8 cellular contexts compared by ENCODE assay signal in the genomic region with DNA sequence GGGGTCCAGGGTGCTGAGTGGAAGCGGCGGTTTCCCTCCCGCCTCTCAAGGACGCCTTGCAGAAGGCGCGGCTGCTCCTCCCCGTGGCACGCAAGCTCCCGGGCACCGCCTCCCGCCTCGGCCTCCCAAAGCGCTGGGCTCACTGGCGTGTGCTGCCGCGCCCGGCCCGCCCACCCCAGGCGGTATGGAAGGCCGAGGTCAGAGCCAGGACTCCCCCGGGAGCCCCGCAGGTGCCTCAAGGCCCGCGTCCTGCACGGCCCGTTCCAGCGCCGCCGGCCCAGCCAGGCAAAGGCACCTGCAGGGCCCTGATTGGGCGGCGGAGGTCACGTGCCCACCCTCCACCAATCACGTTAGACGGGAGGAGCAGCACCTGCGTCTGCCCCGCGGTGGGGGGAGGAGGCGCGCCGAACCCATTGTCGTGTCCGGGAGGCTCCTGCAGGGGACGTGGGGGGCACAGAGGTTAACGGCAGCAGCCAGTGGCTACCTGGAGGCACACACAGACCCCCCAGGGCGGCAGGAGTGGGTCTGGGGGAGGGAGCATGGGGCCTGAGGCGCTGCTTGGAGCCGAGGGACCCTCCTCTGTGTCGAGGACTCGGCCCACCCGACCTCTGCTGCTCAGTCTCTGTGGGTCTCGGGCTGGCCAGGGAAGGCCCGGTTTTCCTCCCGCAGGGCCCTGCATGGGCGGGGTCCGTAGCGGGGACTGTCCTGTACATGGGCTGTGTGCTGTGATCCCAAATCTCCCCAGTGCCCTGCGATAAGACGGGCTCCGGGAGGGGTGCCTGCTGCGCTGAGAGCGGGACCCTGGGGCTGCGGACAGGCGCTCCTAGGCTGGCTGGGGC. TPM values are rescaled to one million over a fixed set of nuclear protein-coding genes. Genes with fewer than 3 reads are reported as not detected.
DNase-seq lines count a peak whose midpoint lies in the region; ATAC-seq, FAIRE-seq and TF ChIP-seq lines count a peak whose summit lies in the region.

No MANE protein-coding gene starts in this region.

- no peaks in the 10 kb centered on the region for H3K79me2 ChIP-seq in DOHH2 (ENCODE audit: control insufficient read depth, low read length)

- H3K9me3 Mint-ChIP-seq in activated T-helper 2 cell treated with anti-CD3 and anti-CD28 coated beads, Interferon-gamma antibody, Interleukin-2, Interleukin-4, amounts not matched to agents 10 μg/mL and 5 μg/mL and 100 μg/mL, durations not matched to agents 14 hours and 24 hours and 36 hours: no peaks in the 10 kb centered on the region
- no peaks in the 10 kb centered on the region for H3K9me3 Mint-ChIP-seq in nephron

- no peaks in the 10 kb centered on the region for H3K36me3 Mint-ChIP-seq in activated T-helper 2 cell treated with anti-CD3 and anti-CD28 coated beads, Interferon-gamma antibody, Interleukin-2, Interleukin-4, amounts not matched to agents 10 μg/mL and 5 μg/mL and 100 μg/mL, durations not matched to agents 14 hours and 24 hours and 36 hours (ENCODE audit: low read depth)
- H3K36me3 Mint-ChIP-seq in nephron (ENCODE audit: low read depth): no peaks in the 10 kb centered on the region

- H3K27me3 Mint-ChIP-seq in activated T-helper 2 cell treated with anti-CD3 and anti-CD28 coated beads, Interferon-gamma antibody, Interleukin-2, Interleukin-4, amounts not matched to agents 10 μg/mL and 5 μg/mL and 100 μg/mL, durations not matched to agents 14 hours and 24 hours and 36 hours (ENCODE audit: low read depth): no peaks in the 10 kb centered on the region
- peaks cover 4% of the 10 kb centered on the region for H3K27me3 Mint-ChIP-seq in nephron (ENCODE audit: low read depth)

- H3K27me3 ChIP-seq in DOHH2 (ENCODE audit: control insufficient read depth, low read length): no peaks in the 10 kb centered on the region

- H3K4me3 Mint-ChIP-seq in activated T-helper 2 cell treated with anti-CD3 and anti-CD28 coated beads, Interferon-gamma antibody, Interleukin-2, Interleukin-4, amounts not matched to agents 10 μg/mL and 5 μg/mL and 100 μg/mL, durations not matched to agents 14 hours and 24 hours and 36 hours (ENCODE audit: low read depth): peak overlapping the region; percentile 81
- peak overlapping the region; percentile 80 to 83 (median 81) for H3K4me3 Mint-ChIP-seq in nephron

- peaks cover 17% of the 10 kb centered on the region for H3K4me1 ChIP-seq in DOHH2 (ENCODE audit: control insufficient read depth, low read length)

- H3K27ac Mint-ChIP-seq in activated T-helper 2 cell treated with anti-CD3 and anti-CD28 coated beads, Interferon-gamma antibody, Interleukin-2, Interleukin-4, amounts not matched to agents 10 μg/mL and 5 μg/mL and 100 μg/mL, durations not matched to agents 14 hours and 24 hours and 36 hours: peak overlapping the region; percentile 87
- H3K27ac Mint-ChIP-seq in nephron: peak overlapping the region; percentile 64 to 94 (median 87)

- peak; percentile 87 for ATAC-seq in GM21786 (IDR thresholded peaks at IDR 0.05; ENCODE audit: unreplicated experiment)
- ATAC-seq in stimulated activated naive CD8-positive, alpha-beta T cell treated with anti-CD3 and anti-CD28 coated beads, Interleukin-15, Interleukin-2, amounts not matched to agents 100 U/mL and 50 U/mL, for 24 hours: peak; percentile 92

- H3K36me3 ChIP-seq in DOHH2 (ENCODE audit: control insufficient read depth, low read length): no peaks in the 10 kb centered on the region
- no peaks in the 10 kb centered on the region for H3K36me3 ChIP-seq in KOPT-K1 (ENCODE audit: insufficient read depth, low read length)

- no peaks in the 10 kb centered on the region for H3K4me1 Mint-ChIP-seq in activated T-helper 2 cell treated with anti-CD3 and anti-CD28 coated beads, Interferon-gamma antibody, Interleukin-2, Interleukin-4, amounts not matched to agents 10 μg/mL and 5 μg/mL and 100 μg/mL, durations not matched to agents 14 hours and 24 hours and 36 hours (ENCODE audit: low read depth)
- H3K4me1 Mint-ChIP-seq in nephron: peaks cover 9% of the 10 kb centered on the region

- no peaks in the 10 kb centered on the region for H3K9me2 ChIP-seq in DOHH2 (replicated peaks; ENCODE audit: control insufficient read depth, low read length)

- H3K27ac ChIP-seq in DOHH2 (ENCODE audit: low read depth, low read length) (peak overlapping the region; percentile 59), KOPT-K1 (ENCODE audit: low read depth, low read length, poor library complexity, severe bottlenecking) (peak overlapping the region; percentile 70)

- H3K4me2 ChIP-seq in DOHH2 (ENCODE audit: low read length): peak overlapping the region; percentile 91

- no peak for FAIRE-seq in RCC 7860 (lab: Jason Lieb, UNC)

- no peaks in the 10 kb centered on the region; the same call in 1 of the 2 replicates for H3F3A ChIP-seq in DOHH2 (ENCODE audit: control insufficient read depth, insufficient read depth)

- H4K20me1 ChIP-seq in DOHH2 (ENCODE audit: control insufficient read depth, insufficient read depth, low read depth, low read length): no peaks in the 10 kb centered on the region

- DNase-seq in RCC 7860 (ENCODE audit: low spot score) (peak; percentile 85), fibroblast of the aortic adventitia (ENCODE audit: low read depth) (peak; percentile 70)
- peak; percentile 94 for DNase-seq in activated T-helper 2 cell treated with anti-CD3 and anti-CD28 coated beads, Interferon-gamma antibody, Interleukin-2, Interleukin-4, amounts not matched to agents 10 μg/mL and 5 μg/mL and 100 μg/mL, durations not matched to agents 14 hours and 24 hours and 36 hours (ENCODE audit: low spot score)
- DNase-seq in stimulated activated naive CD8-positive, alpha-beta T cell treated with anti-CD3 and anti-CD28 coated beads, Interleukin-15, Interleukin-2, amounts not matched to agents 100 U/mL and 50 U/mL, for 24 hours: peak; percentile 97

- peak overlapping the region; percentile 79 for H3K4me3 ChIP-seq in DOHH2 (ENCODE audit: low read length)
- H3K4me3 ChIP-seq in fibroblast of the aortic adventitia (ENCODE audit: low read depth, low read length): peak overlapping the region; percentile 62

- intact Hi-C loops in activated T-helper 2 cell treated with anti-CD3 and anti-CD28 coated beads, Interferon-gamma antibody, Interleukin-2, Interleukin-4, amounts not matched to agents 10 μg/mL and 5 μg/mL and 100 μg/mL, durations not matched to agents 14 hours and 24 hours and 36 hours (cut with micrococcal nuclease): loop anchor here (2.0 to 10.0 kb wide), 2 partner anchors 43 to 85 kb away; a partner anchor contains a TSS

- TF ChIP-seq CTCF in DOHH2 (IDR thresholded peaks at IDR 0.05; ENCODE audit: low read depth, low read length, poor library complexity, severe bottlenecking) (peak; percentile 49), fibroblast of the aortic adventitia (IDR thresholded peaks at IDR 0.05; ENCODE audit: insufficient read depth, low read length) (no peak), nephron (IDR thresholded peaks at IDR 0.05; ENCODE audit: unreplicated experiment in 3 of 3) (peak in 2 of 3 experiments; percentile 14 to 25)

- H3K9me3 ChIP-seq in DOHH2 (ENCODE audit: control insufficient read depth, insufficient read depth, low read length) (no peaks in the 10 kb centered on the region), KOPT-K1 (ENCODE audit: insufficient read depth, low read length, poor library complexity, severe bottlenecking) (no peaks in the 10 kb centered on the region)

RNA-seq across cellular contexts. Expression of a gene that starts 2.0 kb away (rescaled TPM):
- total RNA-seq in activated T-helper 2 cell treated with anti-CD3 and anti-CD28 coated beads, Interferon-gamma antibody, Interleukin-2, Interleukin-4, amounts not matched to agents 10 μg/mL and 5 μg/mL and 100 μg/mL, durations not matched to agents 14 hours and 24 hours and 36 hours: 2.0 and 2.1 TPM in 2 replicates
- not detected in 2 replicates for total RNA-seq in fibroblast of the aortic adventitia (ENCODE audit: low replicate concordance)

RNA-seq across cellular contexts. Expression of a gene that starts 5.0 kb away (rescaled TPM):
- total RNA-seq in activated T-helper 2 cell treated with anti-CD3 and anti-CD28 coated beads, Interferon-gamma antibody, Interleukin-2, Interleukin-4, amounts not matched to agents 10 μg/mL and 5 μg/mL and 100 μg/mL, durations not matched to agents 14 hours and 24 hours and 36 hours: 0.76 and 0.89 TPM in 2 replicates
- total RNA-seq in fibroblast of the aortic adventitia (ENCODE audit: low replicate concordance): 0.36 TPM in 1 of 2 replicates, not detected in the other

RNA-seq across cellular contexts. Expression of a gene that starts 5.5 kb away (rescaled TPM):
- 94.4 and 95.9 TPM in 2 replicates for total RNA-seq in activated T-helper 2 cell treated with anti-CD3 and anti-CD28 coated beads, Interferon-gamma antibody, Interleukin-2, Interleukin-4, amounts not matched to agents 10 μg/mL and 5 μg/mL and 100 μg/mL, durations not matched to agents 14 hours and 24 hours and 36 hours
- total RNA-seq in fibroblast of the aortic adventitia (ENCODE audit: low replicate concordance): 52.6 and 139 TPM in 2 replicates

RNA-seq across cellular contexts. Expression of a gene that starts 27.3 kb away (rescaled TPM):
- not detected in 2 replicates for total RNA-seq in activated T-helper 2 cell treated with anti-CD3 and anti-CD28 coated beads, Interferon-gamma antibody, Interleukin-2, Interleukin-4, amounts not matched to agents 10 μg/mL and 5 μg/mL and 100 μg/mL, durations not matched to agents 14 hours and 24 hours and 36 hours
- total RNA-seq in fibroblast of the aortic adventitia (ENCODE audit: low replicate concordance): 27.6 and 32.8 TPM in 2 replicates

RNA-seq across cellular contexts. Expression of a gene that starts 32.8 kb away (rescaled TPM):
- not detected in 2 replicates for total RNA-seq in activated T-helper 2 cell treated with anti-CD3 and anti-CD28 coated beads, Interferon-gamma antibody, Interleukin-2, Interleukin-4, amounts not matched to agents 10 μg/mL and 5 μg/mL and 100 μg/mL, durations not matched to agents 14 hours and 24 hours and 36 hours
- total RNA-seq in fibroblast of the aortic adventitia (ENCODE audit: low replicate concordance): 0.54 and 15.3 TPM in 2 replicates

Comparison
In these comparisons a context has a peak if more than half of its experiments do, and no peak if none do; other contexts are left out.
1. Peak in every context shown above with its lines: DNase-seq, ATAC-seq, H3K4me3 ChIP-seq and H3K27ac ChIP-seq.